25 cellular contexts compared by ENCODE assay signal in the genomic region with DNA sequence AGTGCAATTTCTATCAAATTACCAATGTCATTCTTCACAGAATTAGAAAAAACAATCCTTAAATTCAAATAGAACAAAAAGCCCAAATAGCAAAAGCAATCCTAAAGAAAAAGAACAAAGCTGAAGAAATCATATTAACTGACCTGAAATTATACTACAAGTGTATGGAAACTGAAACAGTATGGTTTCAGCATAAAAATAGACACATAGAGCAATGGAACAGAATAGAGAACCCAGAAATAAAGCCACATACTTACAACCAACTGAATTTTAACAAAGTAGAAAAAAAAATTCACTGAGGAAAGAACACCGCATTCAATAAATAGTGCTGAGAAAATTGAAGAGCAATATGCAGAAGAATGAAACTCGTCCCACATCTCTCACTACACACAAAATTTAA.
"Had no signal": no experiment of that assay in that cellular context is flagged by ENCODE, and none has a peak within 500 bp of the region (broad histone marks: within the 10 kb centered on the region; RNA-seq: fewer than 3 reads in every experiment).

No MANE protein-coding gene starts in this region.

- H3K27me3 ChIP-seq: colonic mucosa, dorsolateral prefrontal cortex, esophagus muscularis mucosa, esophagus squamous epithelium, foreskin keratinocyte, gastrocnemius medialis, gastroesophageal sphincter, heart left ventricle, heart right ventricle, hepatocyte had no signal

- ATAC-seq: effector memory CD8-positive, alpha-beta T cell; esophagus mucosa; foreskin keratinocyte; gastrocnemius medialis; gastroesophageal sphincter; heart left ventricle; heart right ventricle had no signal

- H3K9me3 ChIP-seq: colonic mucosa, esophagus muscularis mucosa, esophagus squamous epithelium, gastrocnemius medialis, gastroesophageal sphincter, heart left ventricle had no signal

- H3K36me3 ChIP-seq: colonic mucosa, esophagus muscularis mucosa, esophagus squamous epithelium, gastrocnemius medialis, gastroesophageal sphincter, heart left ventricle, heart right ventricle had no signal

- DNase-seq: colonic mucosa; cortex of kidney; dermis blood vessel endothelial cell; dorsolateral prefrontal cortex; effector CD4-positive, alpha-beta T cell; effector CD8-positive, alpha-beta T cell; effector memory CD4-positive, alpha-beta T cell; effector memory CD8-positive, alpha-beta T cell; endodermal cell; erythroblast; esophagus squamous epithelium; foreskin fibroblast; foreskin keratinocyte; foreskin melanocyte; gastrocnemius medialis; glutamatergic neuron; head of caudate nucleus; heart left ventricle; heart right ventricle had no signal

- H2AFZ ChIP-seq: hepatocyte had no signal

- H3K4me2 ChIP-seq: hepatocyte had no signal

- H3K4me1 ChIP-seq: colonic mucosa, esophagus muscularis mucosa, esophagus squamous epithelium, foreskin keratinocyte, gastrocnemius medialis, gastroesophageal sphincter, heart left ventricle, heart right ventricle had no signal

- H3K79me2 ChIP-seq: hepatocyte had no signal

- H3K27ac ChIP-seq: colonic mucosa, coronary artery, dorsolateral prefrontal cortex, epithelial cell of prostate, esophagus muscularis mucosa, esophagus squamous epithelium, foreskin keratinocyte, gastrocnemius medialis, gastroesophageal sphincter, heart left ventricle, heart right ventricle, hepatocyte had no signal

- H3K4me3 ChIP-seq: colonic mucosa, coronary artery, dorsolateral prefrontal cortex, esophagus muscularis mucosa, esophagus squamous epithelium, gastrocnemius medialis, gastroesophageal sphincter, heart left ventricle, heart right ventricle, hepatocyte had no signal
